In the genomic region with DNA sequence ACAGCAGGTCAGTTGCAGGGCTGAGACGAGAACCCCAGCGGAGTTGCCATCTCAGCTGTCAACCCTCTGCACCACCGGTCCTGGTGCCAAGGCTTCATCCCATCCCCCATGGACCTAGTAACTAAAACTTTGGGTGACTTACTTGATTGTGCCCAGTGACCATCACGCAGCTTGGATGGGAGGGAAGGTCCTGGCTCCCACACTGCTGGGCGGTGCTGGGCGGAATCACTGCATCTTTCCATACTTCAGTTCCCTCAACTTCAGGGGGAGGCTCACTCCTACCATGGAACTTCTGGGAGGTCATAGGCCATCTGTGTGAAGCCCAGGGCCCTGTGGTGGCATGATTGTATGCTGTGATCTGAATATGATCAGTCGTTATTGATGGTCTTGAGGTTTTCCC, we compare ENCODE assay signal across 25 cellular contexts. TPM values are rescaled to one million over a fixed set of nuclear protein-coding genes. Genes with fewer than 3 reads are reported as not detected.
"Had no signal": no experiment of that assay in that cellular context is flagged by ENCODE, and none has a peak within 500 bp of the region (broad histone marks: within the 10 kb centered on the region; RNA-seq: fewer than 3 reads in every experiment).

No MANE protein-coding gene starts in this region.

- H3K36me3 ChIP-seq: ascending aorta, cardiac muscle cell, Peyer's patch, SJSA1 had no signal

- ATAC-seq: activated CD8-positive, alpha-beta T cell treated with anti-CD3 and anti-CD28 coated beads for 36 hours; PC-3 had no signal

- H3K4me2 ChIP-seq: SK-N-SH had no signal

- H3K4me1 ChIP-seq: ascending aorta, SJSA1 had no signal

- DNase-seq: activated CD4-positive, alpha-beta T cell treated with anti-CD3 and anti-CD28 coated beads, Interleukin-2, amount 10 ng/mL, durations not matched to agents 24 days and 14 days; activated CD4-positive, alpha-beta T cell treated with anti-CD3 and anti-CD28 coated beads, Interleukin-2, amount 50 U/mL, for 4 hours; activated CD8-positive, alpha-beta T cell treated with anti-CD3 and anti-CD28 coated beads for 36 hours; activated gamma-delta T cell; activated naive CD4-positive, alpha-beta T cell treated with Interleukin-2 at 50 U/mL for 16 hours; activated naive CD8-positive, alpha-beta T cell treated with anti-CD3 and anti-CD28 coated beads, Interleukin-2, amount 10 ng/mL, durations not matched to agents 7 days and 5 days; activated T-cell treated with anti-CD3 and anti-CD28 coated beads, Interleukin-2, amount 50 U/mL, for 24 hours; amygdala; MM.1S; MV-4-11; NCI-H1092; NCI-H1436 treated with DMSO at 0.1 percent for 48 hours; NCI-H1694 treated with DMSO at 0.1 percent for 48 hours; NCI-H2029; NCI-H345; NCI-H524 treated with DMSO at 0.1 percent for 48 hours; PC-3; RPMI8226; SHP77 treated with DMSO at 0.1 percent for 48 hours; SK-N-SH had no signal

- H3K4me3 ChIP-seq: ascending aorta, cardiac muscle cell, Peyer's patch, SJSA1 had no signal

- H3K27me3 ChIP-seq: ascending aorta, SJSA1 had no signal

- H3K27ac ChIP-seq: ascending aorta, cardiac muscle cell, Peyer's patch, SJSA1 had no signal

- H3K9ac ChIP-seq: SK-N-SH had no signal

- H3K9me3 ChIP-seq: ascending aorta, SJSA1, SK-N-SH had no signal

RNA-seq across cellular contexts. Expression of a gene that starts 26.2 kb away (rescaled TPM):
- total RNA-seq: ascending aorta, LHCN-M2, SJSA1 had no signal
